Comparison of ENCODE assay signal across 8 cellular contexts in the genomic region with DNA sequence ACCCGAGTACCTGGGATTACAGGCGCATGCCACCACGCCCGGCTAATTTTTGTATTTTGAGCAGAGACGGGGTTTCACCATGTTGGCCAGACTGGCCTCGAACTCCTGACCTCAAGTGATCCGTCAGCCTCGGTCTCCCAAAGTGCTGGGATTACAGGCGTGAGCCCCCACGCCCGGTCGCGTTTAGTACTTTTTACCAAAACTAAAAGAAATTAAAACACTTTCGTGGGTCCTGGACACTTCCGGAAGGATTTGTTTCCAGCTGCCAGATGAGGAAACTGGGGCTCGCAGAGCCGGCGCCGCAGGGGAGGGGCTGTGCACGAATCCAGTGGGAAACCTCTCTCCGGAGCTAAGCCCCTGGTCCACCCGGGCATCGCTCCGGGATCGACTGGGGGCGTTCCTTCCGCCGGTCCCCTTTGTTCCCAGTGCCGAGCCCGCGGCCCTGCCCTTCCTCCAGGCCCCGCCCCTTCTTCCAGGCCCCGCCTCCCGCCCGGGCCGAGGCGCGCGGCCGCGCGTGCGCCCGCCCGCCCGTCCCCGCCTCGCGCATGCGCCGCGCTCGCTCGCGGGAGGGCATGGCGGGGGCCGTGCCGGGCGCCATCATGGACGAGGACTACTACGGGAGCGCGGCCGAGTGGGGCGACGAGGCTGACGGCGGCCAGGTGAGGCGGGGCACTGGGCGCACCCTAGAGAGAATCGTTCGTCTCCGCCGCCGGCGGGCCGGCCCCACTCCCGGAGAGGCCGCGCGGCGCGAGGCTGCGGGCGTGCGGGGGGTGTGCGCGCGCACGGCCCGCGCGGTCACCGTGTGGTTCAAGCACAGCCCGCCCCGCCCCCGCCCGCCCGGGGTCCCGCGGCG. TPM values are rescaled to one million over a fixed set of nuclear protein-coding genes. Genes with fewer than 3 reads are reported as not detected.
A peak's percentile ranks its signal among the peaks of the same experiment; 100 is the strongest.
DNase-seq lines count a peak whose midpoint lies in the region; FAIRE-seq and TF ChIP-seq lines count a peak whose summit lies in the region.

A gene with protein sequence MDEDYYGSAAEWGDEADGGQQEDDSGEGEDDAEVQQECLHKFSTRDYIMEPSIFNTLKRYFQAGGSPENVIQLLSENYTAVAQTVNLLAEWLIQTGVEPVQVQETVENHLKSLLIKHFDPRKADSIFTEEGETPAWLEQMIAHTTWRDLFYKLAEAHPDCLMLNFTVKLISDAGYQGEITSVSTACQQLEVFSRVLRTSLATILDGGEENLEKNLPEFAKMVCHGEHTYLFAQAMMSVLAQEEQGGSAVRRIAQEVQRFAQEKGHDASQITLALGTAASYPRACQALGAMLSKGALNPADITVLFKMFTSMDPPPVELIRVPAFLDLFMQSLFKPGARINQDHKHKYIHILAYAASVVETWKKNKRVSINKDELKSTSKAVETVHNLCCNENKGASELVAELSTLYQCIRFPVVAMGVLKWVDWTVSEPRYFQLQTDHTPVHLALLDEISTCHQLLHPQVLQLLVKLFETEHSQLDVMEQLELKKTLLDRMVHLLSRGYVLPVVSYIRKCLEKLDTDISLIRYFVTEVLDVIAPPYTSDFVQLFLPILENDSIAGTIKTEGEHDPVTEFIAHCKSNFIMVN (plus strand): TSS at position 546 of the 853 bp plus-strand sequence. CDS start 54 bp downstream, at position 600.

- peak within 1 kb of the TSS; percentile 96 for H3K9ac ChIP-seq in neuronal stem cell (ENCODE audit: low read depth, low read length, poor library complexity)
- peak within 1 kb of the TSS; percentile 55 to 87 (median 78) for H3K9ac ChIP-seq in subcutaneous abdominal adipose tissue (ENCODE audit: low read length in 5 of 5)

- DNase-seq in EL (peak; percentile 86), H54 (ENCODE audit: insufficient read length, low spot score) (peak; percentile 92), M059J (ENCODE audit: low read depth) (peak; percentile 82), SJSA1 (ENCODE audit: low read depth in 1 of 2, low spot score in 2 of 2) (peak; percentile 84 to 92), frontal cortex (ENCODE audit: low spot score in 2 of 2) (peak; percentile 97 to 99), neuronal stem cell (ENCODE audit: low spot score) (peak; percentile 86)
- peak; percentile 70 to 89 (median 78) for DNase-seq in activated naive CD4-positive, alpha-beta T cell (lab: John Stamatoyannopoulos, UW)

- H3K23ac ChIP-seq in neuronal stem cell (ENCODE audit: low read depth, low read length, poor library complexity), result peak within 1 kb of the TSS; percentile 94

- no peak within 1 kb of the TSS for H2BK12ac ChIP-seq in neuronal stem cell (ENCODE audit: low read length)

- no peak within 1 kb of the TSS for H2BK5ac ChIP-seq in neuronal stem cell (ENCODE audit: low read length)

- H2AFZ ChIP-seq in neuronal stem cell (ENCODE audit: low read length), result peak within 1 kb of the TSS; percentile 87

- no peaks in the 10 kb centered on the region for H3K27me3 ChIP-seq in SJSA1 (replicated peaks)
- peaks cover 0 to 6% (median 0%) of the 10 kb centered on the region in 3 experiments for H3K27me3 ChIP-seq in neuronal stem cell (ENCODE audit: control insufficient read depth in 3 of 3, insufficient read depth in 3 of 3, low read depth in 1 of 3, low read length in 3 of 3)
- no peaks in the 10 kb centered on the region for H3K27me3 ChIP-seq in subcutaneous abdominal adipose tissue (ENCODE audit: control insufficient read depth in 5 of 5, insufficient read depth in 4 of 5, low read length in 5 of 5)

- H3K9me3 ChIP-seq in SJSA1 (replicated peaks) (no peaks in the 10 kb centered on the region; the same call in 1 of the 2 replicates), neuronal stem cell (replicated peaks in 1 of 2; ENCODE audit: control insufficient read depth in 2 of 2, insufficient read depth in 1 of 2, low read depth in 1 of 2, low read length in 2 of 2) (peaks cover 0 to 2% of the 10 kb centered on the region in 2 donors), subcutaneous abdominal adipose tissue (ENCODE audit: control insufficient read depth in 5 of 5, low read length in 5 of 5) (peaks cover 0 to 8% (median 5%) of the 10 kb centered on the region in 5 donors)

- peak; percentile 90 for TF ChIP-seq POLR2A in H54 (IDR thresholded peaks at IDR 0.05; ENCODE audit: low read depth, low read length)

- H4K8ac ChIP-seq in neuronal stem cell (ENCODE audit: low read depth, low read length), result no peak within 1 kb of the TSS

- FAIRE-seq in H54 (lab: Jason Lieb, UNC) (no peak), frontal cortex (lab: Jason Lieb, UNC) (no peak)

- H3K36me3 ChIP-seq in SJSA1, result peaks cover 17% of the 10 kb centered on the region
- H3K36me3 ChIP-seq in neuronal stem cell (replicated peaks in 1 of 2; ENCODE audit: control insufficient read depth in 2 of 2, insufficient read depth in 2 of 2, low read length in 2 of 2), result peaks cover 0 to 20% of the 10 kb centered on the region in 2 donors
- peaks cover 0 to 2% (median 0%) of the 10 kb centered on the region in 5 donors for H3K36me3 ChIP-seq in subcutaneous abdominal adipose tissue (ENCODE audit: control insufficient read depth in 5 of 5, insufficient read depth in 5 of 5, low read length in 5 of 5)

- H3K4me3 ChIP-seq in SJSA1 (peak within 1 kb of the TSS; percentile 100), neuronal stem cell (ENCODE audit: low read length in 2 of 2) (peak within 1 kb of the TSS; percentile 94 to 95), subcutaneous abdominal adipose tissue (ENCODE audit: low read depth in 1 of 5, low read length in 5 of 5) (peak within 1 kb of the TSS; percentile 63 to 94 (median 80))

- no peak within 1 kb of the TSS for H3K14ac ChIP-seq in neuronal stem cell (ENCODE audit: low read length)

- H3K27ac ChIP-seq in SJSA1, result peak within 1 kb of the TSS; percentile 75
- H3K27ac ChIP-seq in neuronal stem cell (replicated peaks; ENCODE audit: low read length), result peak within 1 kb of the TSS; percentile 52
- H3K27ac ChIP-seq in subcutaneous abdominal adipose tissue (ENCODE audit: low read depth, low read length), result peak within 1 kb of the TSS; percentile 50

- H2BK15ac ChIP-seq in neuronal stem cell (ENCODE audit: low read length), result no peak within 1 kb of the TSS

- no peak within 1 kb of the TSS for H2AK5ac ChIP-seq in neuronal stem cell (ENCODE audit: low read depth, low read length)

- no peak within 1 kb of the TSS for H3K4ac ChIP-seq in neuronal stem cell (ENCODE audit: low read length)

- no CpG with 5 or more reads among the region's 102 CpGs for WGBS in neuronal stem cell (ENCODE audit: extremely low coverage in 2 of 2, insufficient read length in 2 of 2, insufficient replicate concordance in 1 of 2), 2 donors

- peak within 1 kb of the TSS; percentile 97 for H3K18ac ChIP-seq in neuronal stem cell (ENCODE audit: low read length)

- H3K4me1 ChIP-seq in SJSA1 (replicated peaks) (peaks cover 11% of the 10 kb centered on the region), neuronal stem cell (ENCODE audit: control insufficient read depth in 2 of 2, insufficient read depth in 1 of 2, low read depth in 1 of 2, low read length in 2 of 2) (peaks cover 2 to 9% of the 10 kb centered on the region in 2 donors), subcutaneous abdominal adipose tissue (ENCODE audit: control insufficient read depth in 5 of 5, insufficient read depth in 5 of 5, low read length in 5 of 5) (peaks cover 0 to 43% (median 37%) of the 10 kb centered on the region in 5 donors)

- H4K91ac ChIP-seq in neuronal stem cell (ENCODE audit: low read depth, low read length, poor library complexity), result no peak within 1 kb of the TSS

- no peak within 1 kb of the TSS for H2BK120ac ChIP-seq in neuronal stem cell (ENCODE audit: low read depth, low read length)

- peak within 1 kb of the TSS; percentile 66 for H3K4me2 ChIP-seq in neuronal stem cell (ENCODE audit: insufficient read depth, low read length, poor library complexity, severe bottlenecking)

- H3K79me1 ChIP-seq in neuronal stem cell (ENCODE audit: low read depth, low read length), result peaks cover 7% of the 10 kb centered on the region

RNA-seq across cellular contexts. Expression of the gene that starts here (rescaled TPM):
- total RNA-seq in M059J (2014; rRNA removed; shearing (Covaris generic)), result 64.8 and 85.1 TPM in 2 replicates
- 43.9 and 50.0 TPM in 2 replicates for total RNA-seq in SJSA1 (2014; rRNA removed; shearing (Covaris generic))
- 45.7 TPM for total RNA-seq in frontal cortex
- polyA plus RNA-seq in neuronal stem cell (2013, experiment 1 of 2), result 55.6 TPM
- polyA plus RNA-seq in neuronal stem cell (2013, experiment 2 of 2), result 57.2 TPM

Comparison
In these comparisons a context has a peak if more than half of its experiments do, and no peak if none do; other contexts are left out.
1. Peak in every context shown above with its lines: DNase-seq, H3K4me3 ChIP-seq and H3K27ac ChIP-seq.